In the genomic region with DNA sequence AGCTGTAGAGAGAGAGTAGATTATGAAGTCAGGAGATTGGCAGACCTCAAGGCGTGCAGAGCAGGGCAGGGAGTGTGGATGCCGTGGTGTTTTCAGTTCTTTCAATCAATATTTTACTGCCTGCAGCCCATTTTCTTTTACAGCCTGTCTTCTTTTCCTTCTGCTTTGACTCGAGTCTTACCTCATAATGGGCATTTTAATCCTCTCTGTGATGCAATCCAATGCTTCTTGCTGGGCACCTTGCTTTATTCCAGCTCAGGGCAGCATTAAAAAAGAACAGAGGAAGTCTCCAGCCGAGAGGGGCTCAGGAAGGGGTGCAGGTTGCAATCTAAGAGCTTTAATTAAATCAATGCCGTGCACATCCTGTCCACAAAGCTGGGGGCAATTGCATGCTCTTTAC, we compare ENCODE assay signal across 2 cellular contexts.
TF ChIP-seq lines count a peak whose summit lies in the region.

No MANE protein-coding gene starts in this region.

TF ChIP-seq in GM23338, 12 proteins besides CTCF, POLR2A, EP300 and RAD21:
- TF ChIP-seq, protein P1, sequence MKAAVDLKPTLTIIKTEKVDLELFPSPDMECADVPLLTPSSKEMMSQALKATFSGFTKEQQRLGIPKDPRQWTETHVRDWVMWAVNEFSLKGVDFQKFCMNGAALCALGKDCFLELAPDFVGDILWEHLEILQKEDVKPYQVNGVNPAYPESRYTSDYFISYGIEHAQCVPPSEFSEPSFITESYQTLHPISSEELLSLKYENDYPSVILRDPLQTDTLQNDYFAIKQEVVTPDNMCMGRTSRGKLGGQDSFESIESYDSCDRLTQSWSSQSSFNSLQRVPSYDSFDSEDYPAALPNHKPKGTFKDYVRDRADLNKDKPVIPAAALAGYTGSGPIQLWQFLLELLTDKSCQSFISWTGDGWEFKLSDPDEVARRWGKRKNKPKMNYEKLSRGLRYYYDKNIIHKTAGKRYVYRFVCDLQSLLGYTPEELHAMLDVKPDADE (IDR thresholded peaks at IDR 0.05): no peak
- no peak for TF ChIP-seq EZH2 (IDR thresholded peaks at IDR 0.05; ENCODE audit: low read depth, unreplicated experiment)
TF ChIP-seq in GM23338: peak in this region for 0.

TF ChIP-seq in HEK293T, 16 proteins besides CTCF, POLR2A, EP300 and RAD21:
- TF ChIP-seq, protein P2, sequence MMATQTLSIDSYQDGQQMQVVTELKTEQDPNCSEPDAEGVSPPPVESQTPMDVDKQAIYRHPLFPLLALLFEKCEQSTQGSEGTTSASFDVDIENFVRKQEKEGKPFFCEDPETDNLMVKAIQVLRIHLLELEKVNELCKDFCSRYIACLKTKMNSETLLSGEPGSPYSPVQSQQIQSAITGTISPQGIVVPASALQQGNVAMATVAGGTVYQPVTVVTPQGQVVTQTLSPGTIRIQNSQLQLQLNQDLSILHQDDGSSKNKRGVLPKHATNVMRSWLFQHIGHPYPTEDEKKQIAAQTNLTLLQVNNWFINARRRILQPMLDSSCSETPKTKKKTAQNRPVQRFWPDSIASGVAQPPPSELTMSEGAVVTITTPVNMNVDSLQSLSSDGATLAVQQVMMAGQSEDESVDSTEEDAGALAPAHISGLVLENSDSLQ (IDR thresholded peaks at IDR 0.05): peak; percentile 66
- TF ChIP-seq L3MBTL2 (conservative IDR thresholded peaks at IDR 0.05): no peak
TF ChIP-seq in HEK293T: peak in this region for 1.
